Comparison of ENCODE assay signal across 30 cellular contexts in the genomic region with DNA sequence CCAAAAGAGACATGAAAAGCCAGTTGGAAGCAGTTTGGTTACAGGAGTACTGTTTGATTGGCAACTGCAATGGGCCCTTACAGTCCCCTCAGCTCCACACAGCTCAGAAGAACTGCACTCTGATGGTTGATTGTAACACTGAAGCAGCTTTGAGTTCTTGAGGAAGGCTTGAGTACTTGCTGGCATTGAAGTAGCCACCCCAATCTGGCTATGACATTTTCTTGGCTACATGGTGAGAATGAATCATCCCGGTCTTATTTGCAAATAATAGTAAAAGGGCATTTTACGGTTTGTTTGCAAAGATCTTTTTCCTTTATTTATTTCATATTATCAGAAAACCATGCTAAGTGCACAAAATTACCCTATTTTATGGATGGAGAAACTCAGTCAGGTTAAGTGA.
"Had no signal": no experiment of that assay in that cellular context is flagged by ENCODE, and none has a peak within 500 bp of the region (broad histone marks: within the 10 kb centered on the region; RNA-seq: fewer than 3 reads in every experiment).

No MANE protein-coding gene starts in this region.

- ATAC-seq: activated CD8-positive, alpha-beta memory T cell treated with anti-CD3 and anti-CD28 coated beads, Interleukin-2, amount 10 ng/mL, durations not matched to agents 7 days and 5 days; activated CD8-positive, alpha-beta T cell treated with anti-CD3 and anti-CD28 coated beads, Interleukin-2, amount 10 ng/mL, durations not matched to agents 7 days and 5 days; activated naive CD4-positive, alpha-beta T cell treated with anti-CD3 and anti-CD28 coated beads, Interleukin-2, amount 50 U/mL, for 72 hours; left lobe of liver; lower lobe of right lung; naive thymus-derived CD8-positive, alpha-beta T cell; pancreas; stimulated activated naive B cell treated with anti-CD40 and anti-IgM and Interleukin-4, amounts not matched to agents 10 μg/mL and 1 μg/mL and 100 μg/mL, for 72 hours had no signal

- H3K4me1 Mint-ChIP-seq: activated B cell treated with CpG ODN at 0.5 μM for 24 hours; activated CD8-positive, alpha-beta memory T cell treated with anti-CD3 and anti-CD28 coated beads, Interleukin-2, amount 10 ng/mL, durations not matched to agents 7 days and 5 days; naive thymus-derived CD8-positive, alpha-beta T cell; neural crest cell had no signal

- H3K4me3 Mint-ChIP-seq: activated B cell treated with CpG ODN at 0.5 μM for 24 hours; activated CD8-positive, alpha-beta memory T cell treated with anti-CD3 and anti-CD28 coated beads, Interleukin-2, amount 10 ng/mL, durations not matched to agents 7 days and 5 days; activated CD8-positive, alpha-beta T cell treated with anti-CD3 and anti-CD28 coated beads, Interleukin-2, amount 10 ng/mL, durations not matched to agents 7 days and 5 days; brain; naive thymus-derived CD8-positive, alpha-beta T cell; neural crest cell; stimulated activated naive B cell treated with anti-CD40 and anti-IgM and Interleukin-4, amounts not matched to agents 10 μg/mL and 1 μg/mL and 100 μg/mL, for 72 hours; T-helper 2 cell treated with Interferon-gamma antibody and Interleukin-4, amounts not matched to agents 5 μg/mL and 100 μg/mL, for 36 hours had no signal

- H3K36me3 ChIP-seq: cardiac muscle cell, colonic mucosa, lower lobe of right lung, pancreas, right atrium auricular region, stomach, thyroid gland had no signal

- H3K27me3 Mint-ChIP-seq: activated CD8-positive, alpha-beta memory T cell treated with anti-CD3 and anti-CD28 coated beads, Interleukin-2, amount 10 ng/mL, durations not matched to agents 7 days and 5 days had no signal

- H3K9me3 Mint-ChIP-seq: activated B cell treated with CpG ODN at 0.5 μM for 24 hours; activated naive CD4-positive, alpha-beta T cell treated with anti-CD3 and anti-CD28 coated beads, Interleukin-2, amount 50 U/mL, for 72 hours; naive thymus-derived CD8-positive, alpha-beta T cell; stimulated activated naive B cell treated with anti-CD40 and anti-IgM and Interleukin-4, amounts not matched to agents 10 μg/mL and 1 μg/mL and 100 μg/mL, for 72 hours; T-helper 2 cell treated with Interferon-gamma antibody and Interleukin-4, amounts not matched to agents 5 μg/mL and 100 μg/mL, for 36 hours had no signal

- H3K4me1 ChIP-seq: colonic mucosa, lower lobe of right lung, pancreas, thyroid gland had no signal

- H3K27me3 ChIP-seq: cardiac muscle cell, colonic mucosa, pancreas, right atrium auricular region, stomach, thyroid gland had no signal

- H3K4me2 ChIP-seq: smooth muscle cell had no signal

- H3K27ac ChIP-seq: cardiac muscle cell, colonic mucosa, lower lobe of right lung, pancreas, right atrium auricular region, stomach, thyroid gland had no signal

- DNase-seq: activated B cell treated with CpG ODN at 0.5 μM for 24 hours; activated CD4-positive, alpha-beta T cell treated with anti-CD3 and anti-CD28 coated beads, Interleukin-2, amount 50 U/mL, for 1 hour; activated CD8-positive, alpha-beta memory T cell treated with anti-CD3 and anti-CD28 coated beads, Interleukin-2, amount 10 ng/mL, durations not matched to agents 7 days and 5 days; activated CD8-positive, alpha-beta T cell treated with anti-CD3 and anti-CD28 coated beads, Interleukin-2, amount 10 ng/mL, durations not matched to agents 7 days and 5 days; activated naive CD4-positive, alpha-beta T cell; activated T-cell treated with anti-CD3 and anti-CD28 coated beads, Interleukin-2, amount 50 U/mL, for 48 hours; cerebellar nuclear complex; colonic mucosa; effector memory CD4-positive, alpha-beta T cell; foreskin melanocyte; kidney glomerular epithelial cell; lower lobe of right lung; mesenchymal stem cell; naive thymus-derived CD8-positive, alpha-beta T cell; nucleus accumbens; pancreas; stimulated activated CD4-positive, alpha-beta T cell treated with anti-CD3 and anti-CD28 coated beads, Interleukin-15, amount 100 ng/mL, for 24 hours; stimulated activated CD4-positive, alpha-beta T cell treated with anti-CD3 and anti-CD28 coated beads, Interleukin-2, amount 100 ng/mL, for 24 hours; stimulated activated naive B cell treated with anti-CD40 and anti-IgM and Interleukin-4, amounts not matched to agents 10 μg/mL and 1 μg/mL and 100 μg/mL, for 72 hours; stomach; T-helper 1 cell; thyroid gland had no signal

- H3K9me3 ChIP-seq: colonic mucosa, lower lobe of right lung, pancreas, right atrium auricular region, stomach, thyroid gland had no signal

- FAIRE-seq: pancreas had no signal

- H3K4me3 ChIP-seq: cardiac muscle cell, colonic mucosa, lower lobe of right lung, pancreas, right atrium auricular region, smooth muscle cell, stomach, thyroid gland had no signal

- H3K36me3 Mint-ChIP-seq: activated CD8-positive, alpha-beta memory T cell treated with anti-CD3 and anti-CD28 coated beads, Interleukin-2, amount 10 ng/mL, durations not matched to agents 7 days and 5 days; activated naive CD4-positive, alpha-beta T cell treated with anti-CD3 and anti-CD28 coated beads, Interleukin-2, amount 50 U/mL, for 72 hours; brain; naive thymus-derived CD8-positive, alpha-beta T cell; stimulated activated naive B cell treated with anti-CD40 and anti-IgM and Interleukin-4, amounts not matched to agents 10 μg/mL and 1 μg/mL and 100 μg/mL, for 72 hours had no signal

- H3K27ac Mint-ChIP-seq: activated B cell treated with CpG ODN at 0.5 μM for 24 hours; activated CD8-positive, alpha-beta memory T cell treated with anti-CD3 and anti-CD28 coated beads, Interleukin-2, amount 10 ng/mL, durations not matched to agents 7 days and 5 days; activated CD8-positive, alpha-beta T cell treated with anti-CD3 and anti-CD28 coated beads, Interleukin-2, amount 10 ng/mL, durations not matched to agents 7 days and 5 days; activated naive CD4-positive, alpha-beta T cell treated with anti-CD3 and anti-CD28 coated beads, Interleukin-2, amount 50 U/mL, for 72 hours; brain; naive thymus-derived CD8-positive, alpha-beta T cell; stimulated activated naive B cell treated with anti-CD40 and anti-IgM and Interleukin-4, amounts not matched to agents 10 μg/mL and 1 μg/mL and 100 μg/mL, for 72 hours; T-helper 2 cell treated with Interferon-gamma antibody and Interleukin-4, amounts not matched to agents 5 μg/mL and 100 μg/mL, for 36 hours had no signal
